In genomic region chr19:48872884-48873475, GRCh38 we compare ENCODE assay signal across 8 cellular contexts. TPM values are rescaled to one million over a fixed set of nuclear protein-coding genes. Genes with fewer than 3 reads are reported as not detected.
DNase-seq lines count a peak whose midpoint lies in the region; ATAC-seq and TF ChIP-seq lines count a peak whose summit lies in the region.

No MANE protein-coding gene starts in this region.

- no peak overlapping the region for H2AFZ ChIP-seq in GM23248

- TF ChIP-seq POLR2A in spleen (IDR thresholded peaks at IDR 0.05): no peak

- ATAC-seq in WTC11 (peak; percentile 53), HG03565 (IDR thresholded peaks at IDR 0.05; ENCODE audit: unreplicated experiment) (no peak)

- TF ChIP-seq CTCF in AG09319 (IDR thresholded peaks at IDR 0.05; ENCODE audit: low read depth, low read length) (no peak), WTC11 (IDR thresholded peaks at IDR 0.05) (no peak), cardiac fibroblast (IDR thresholded peaks at IDR 0.05; ENCODE audit: low read depth, low read length) (no peak), spleen (IDR thresholded peaks at IDR 0.05 in 8 of 11, conservative IDR thresholded peaks at IDR 0.05 in 3 of 11) (peak in 1 of 11 experiments; percentile 31)

- H3K27ac Mint-ChIP-seq in WTC11: peak overlapping the region; percentile 100

- DNase-seq in AG09319 (ENCODE audit: extremely low read depth, low read depth) (peak; percentile 89), GM23248 (peak; percentile 98), NCI-H2171 (lab: John Stamatoyannopoulos, UW) (peak; percentile 49), WTC11 (ENCODE audit: low spot score) (peak; percentile 77), cardiac fibroblast (ENCODE audit: low read depth in 2 of 2) (peak; percentile 97 to 98), inferior parietal cortex (ENCODE audit: extremely low spot score) (peak; percentile 72), spleen (peak; percentile 89)

- peak overlapping the region; percentile 100 for H3K4me3 Mint-ChIP-seq in WTC11

- peaks cover 55% of the 10 kb centered on the region for H3K79me2 ChIP-seq in GM23248 (ENCODE audit: insufficient read depth)

- peaks cover 43% of the 10 kb centered on the region for H3F3A ChIP-seq in GM23248 (ENCODE audit: insufficient read depth)

- peaks cover 19% of the 10 kb centered on the region for H3K4me1 ChIP-seq in GM23248 (ENCODE audit: insufficient read depth)
- H3K4me1 ChIP-seq in spleen: peaks cover 38 to 70% (median 53%) of the 10 kb centered on the region in 6 donors

- peak overlapping the region; percentile 96 for H3K4me2 ChIP-seq in GM23248 (ENCODE audit: unreplicated experiment)

- intact Hi-C loops in spleen (cut with DNase I; ENCODE audit: low total_unique reads): loop anchor here (10.0 kb wide), 1 partner anchor 92 kb away; the partner anchor contains the start of gene FTL

- H3K36me3 ChIP-seq in GM23248 (ENCODE audit: low read depth): peaks cover 42% of the 10 kb centered on the region
- H3K36me3 ChIP-seq in spleen: peaks cover 0 to 49% (median 24%) of the 10 kb centered on the region in 6 donors

- H3K27me3 ChIP-seq in GM23248 (replicated peaks; ENCODE audit: insufficient read depth): no peaks in the 10 kb centered on the region
- no peaks in the 10 kb centered on the region for H3K27me3 ChIP-seq in spleen (replicated peaks in 1 of 7)

- H3K9me3 ChIP-seq in GM23248 (ENCODE audit: low read depth) (no peaks in the 10 kb centered on the region), spleen (no peaks in the 10 kb centered on the region)

- peak overlapping the region; percentile 100 for H3K9ac ChIP-seq in GM23248

- CTCF ChIA-PET in WTC11 (lab: Charles Lee): interaction anchor here (0.6 to 1.5 kb wide), 3 partner anchors 12 to 62 kb away, joined by 3 to 5 read pairs (median 3); no protein-coding TSS in a partner anchor

- WGBS in GM23248 (ENCODE audit: low coverage in 1 of 2, low lambda C conversion rate in 2 of 2, missing lambda C conversion rate in 2 of 2), 2 experiments: 1% methylated on average over 14 of the region's 14 CpGs
- WGBS in spleen, 5 donors: 3 to 5% (median 4%) methylated on average over 14 of the region's 14 CpGs

- peaks cover 27% of the 10 kb centered on the region for H3K36me3 Mint-ChIP-seq in WTC11

- H3K9me3 Mint-ChIP-seq in WTC11: no peaks in the 10 kb centered on the region

- peaks cover 5% of the 10 kb centered on the region; the same call in 1 of the 2 replicates for H4K20me1 ChIP-seq in GM23248 (ENCODE audit: insufficient read depth)

- H3K4me3 ChIP-seq in GM23248 (peak overlapping the region; percentile 94), cardiac fibroblast (replicated peaks in 1 of 2; ENCODE audit: low read depth in 2 of 2, low read length in 2 of 2) (peak overlapping the region; percentile 99 to 100), spleen (peak overlapping the region; percentile 60 to 90 (median 82))

- H3K9me2 ChIP-seq in GM23248 (ENCODE audit: insufficient read depth): no peaks in the 10 kb centered on the region

- no peaks in the 10 kb centered on the region for H3K27me3 Mint-ChIP-seq in WTC11 (ENCODE audit: low read depth)

- POLR2A ChIA-PET in WTC11 (lab: Charles Lee): interaction anchor here (0.5 to 3.3 kb wide), 7 partner anchors 8 to 92 kb away, joined by 3 to 15 read pairs (median 7); partner anchors contain the start of genes FTL and NUCB1

- in situ Hi-C loops in GM23248 (cut with MboI): no loop called here

- H3K27ac ChIP-seq in GM23248 (peak overlapping the region; percentile 100), spleen (peak overlapping the region; percentile 96 to 100 (median 100))

- H3K4me1 Mint-ChIP-seq in WTC11: peaks cover 30% of the 10 kb centered on the region

TF ChIP-seq in WTC11, 78 proteins besides CTCF, POLR2A, EP300 and RAD21:
- TF ChIP-seq OVOL2 (CRISPR knock-in tag; IDR thresholded peaks at IDR 0.05; ENCODE audit: borderline replicate concordance): no peak
- TF ChIP-seq ZNF532 (CRISPR knock-in tag; IDR thresholded peaks at IDR 0.05; ENCODE audit: borderline replicate concordance): 0 out of 2 replicates have a peak, but pooled peaks have one; percentile 19
TF ChIP-seq in WTC11: peak in this region for 1.

RNA-seq across cellular contexts. Expression of gene PPP1R15A, which starts 0.8 kb away (rescaled TPM):
- total RNA-seq in GM23248 (2014; rRNA removed; shearing (Covaris generic)): 63.8 and 71.3 TPM in 2 replicates
- polyA plus RNA-seq in GM23248 (2016; fragmentation: Nextera tagmentation; extraction: Ambion mirVana) (78.9 and 83.0 TPM in 2 replicates), spleen (10 to 100 TPM; 18.5 to 54.5 (median 21.5) TPM)
- total RNA-seq in WTC11 (2021) (17.0 to 19.5 TPM (median 17.9 TPM) in 3 replicates), spleen (10 to 100 TPM; 30.2 to 74.2 (median 47.6) TPM)

RNA-seq across cellular contexts. Expression of gene PLEKHA4, which starts 4.6 kb away (rescaled TPM):
- total RNA-seq in GM23248 (2014; rRNA removed; shearing (Covaris generic)): 12.3 and 14.2 TPM in 2 replicates
- polyA plus RNA-seq in GM23248 (2016; fragmentation: Nextera tagmentation; extraction: Ambion mirVana): 16.6 and 19.4 TPM in 2 replicates
- total RNA-seq in WTC11 (2021): 14.8 to 17.7 TPM (median 16.8 TPM) in 3 replicates
- 10 to 100 TPM in 6 of 7 donors, 1 to 10 TPM in 1; 8.6 to 24.2 (median 16.0) TPM for total RNA-seq in spleen
- polyA plus RNA-seq in spleen: 10 to 100 TPM; 12.2 to 20.6 (median 13.8) TPM

RNA-seq across cellular contexts. Expression of gene TULP2, which starts 25.6 kb away (rescaled TPM):
- not detected in 2 replicates for total RNA-seq in GM23248 (2014; rRNA removed; shearing (Covaris generic))
- polyA plus RNA-seq in GM23248 (2016; fragmentation: Nextera tagmentation; extraction: Ambion mirVana) (not detected in 2 replicates), spleen (under 1 TPM in 2 of 3 donors, not detected in 1; 0.14 to 0.32 TPM)
- total RNA-seq in WTC11 (2021) (3.1 to 5.6 TPM (median 3.9 TPM) in 3 replicates), spleen (1 to 10 TPM in 3 of 7 donors, under 1 TPM in 3, not detected in 1; 0.34 to 5.0 (median 1.3) TPM)

RNA-seq across cellular contexts. Expression of gene NUCB1, which starts 27.1 kb away (rescaled TPM):
- 362 and 401 TPM in 2 replicates for total RNA-seq in GM23248 (2014; rRNA removed; shearing (Covaris generic))
- 412 and 438 TPM in 2 replicates for polyA plus RNA-seq in GM23248 (2016; fragmentation: Nextera tagmentation; extraction: Ambion mirVana)
- total RNA-seq in WTC11 (2021): 145 to 153 TPM (median 149 TPM) in 3 replicates
- total RNA-seq in spleen: 100 to 1,000 TPM; 217 to 321 (median 268) TPM
- 100 to 1,000 TPM in 1 of 3 donors, 10 to 100 TPM in 2; 67.6 to 125 (median 72.4) TPM for polyA plus RNA-seq in spleen

RNA-seq across cellular contexts. Expression of gene HSD17B14, which starts 36.7 kb away (rescaled TPM):
- 2.6 and 3.9 TPM in 2 replicates for total RNA-seq in GM23248 (2014; rRNA removed; shearing (Covaris generic))
- polyA plus RNA-seq in GM23248 (2016; fragmentation: Nextera tagmentation; extraction: Ambion mirVana) (3.7 and 4.4 TPM in 2 replicates), spleen (10 to 100 TPM; 10.1 to 16.5 (median 11.2) TPM)
- total RNA-seq in WTC11 (2021) (11.4 to 18.2 TPM (median 17.0 TPM) in 3 replicates), spleen (10 to 100 TPM in 3 of 7 donors, 1 to 10 TPM in 4; 2.4 to 14.7 (median 8.1) TPM)
